ENCODE assay signal across 38 cellular contexts in the genomic region with DNA sequence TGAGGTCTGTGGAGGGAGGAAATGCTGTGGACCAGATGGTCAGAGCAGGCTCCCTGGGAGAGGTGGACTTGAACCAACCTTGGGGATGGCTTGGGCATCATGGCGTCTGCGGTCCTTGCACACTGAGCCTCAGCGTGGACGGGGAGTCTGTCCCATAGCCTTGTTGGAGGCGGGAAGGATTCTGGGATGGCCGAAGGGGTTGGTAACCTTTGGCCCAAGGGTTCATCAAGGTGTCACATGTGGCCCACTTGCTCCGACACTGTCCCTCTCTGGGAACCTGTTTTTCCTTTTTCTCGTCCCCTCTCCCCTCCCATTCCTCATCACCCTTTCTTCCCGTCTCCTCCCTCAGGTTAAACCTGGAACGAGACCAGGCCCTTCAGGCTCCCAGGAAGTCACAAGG.
"Had no signal": no experiment of that assay in that cellular context is flagged by ENCODE, and none has a peak within 500 bp of the region (broad histone marks: within the 10 kb centered on the region; RNA-seq: fewer than 3 reads in every experiment).

No MANE protein-coding gene starts in this region.

- H3K4me1 Mint-ChIP-seq: activated naive CD4-positive, alpha-beta T cell treated with anti-CD3 and anti-CD28 coated beads, Interleukin-2, amount 10 ng/mL, durations not matched to agents 7 days and 5 days; activated naive CD4-positive, alpha-beta T cell treated with anti-CD3 and anti-CD28 coated beads, Interleukin-2, amount 50 U/mL, for 24 hours; activated naive CD8-positive, alpha-beta T cell treated with anti-CD3 and anti-CD28 coated beads for 36 hours; activated naive CD8-positive, alpha-beta T cell treated with anti-CD3 and anti-CD28 coated beads, Interleukin-2, amount 10 ng/mL, durations not matched to agents 7 days and 5 days; activated naive CD8-positive, alpha-beta T cell treated with anti-CD3 and anti-CD28 coated beads, Interleukin-2, amount 50 U/mL, for 24 hours; activated T-helper 17 cell treated with anti-CD3 and anti-CD28 coated beads, Interleukin-2, amount 50 U/mL, for 72 hours; central memory CD8-positive, alpha-beta T cell had no signal

- H3K27me3 Mint-ChIP-seq: activated naive CD8-positive, alpha-beta T cell; brain had no signal

- H3K9me3 Mint-ChIP-seq: activated naive CD4-positive, alpha-beta T cell treated with anti-CD3 and anti-CD28 coated beads for 36 hours; activated naive CD4-positive, alpha-beta T cell treated with anti-CD3 and anti-CD28 coated beads, Interleukin-2, amount 10 ng/mL, durations not matched to agents 7 days and 5 days; activated naive CD4-positive, alpha-beta T cell treated with anti-CD3 and anti-CD28 coated beads, Interleukin-2, amount 50 U/mL, for 24 hours; activated naive CD4-positive, alpha-beta T cell treated with anti-CD3 and anti-CD28 coated beads, Interleukin-2, amount 50 U/mL, for 72 hours; activated naive CD8-positive, alpha-beta T cell treated with anti-CD3 and anti-CD28 coated beads for 36 hours; activated naive CD8-positive, alpha-beta T cell treated with anti-CD3 and anti-CD28 coated beads, Interleukin-2, amount 10 ng/mL, durations not matched to agents 7 days and 5 days; activated naive CD8-positive, alpha-beta T cell treated with anti-CD3 and anti-CD28 coated beads, Interleukin-2, amount 50 U/mL, for 24 hours; activated T-cell treated with anti-CD3 and anti-CD28 coated beads, Interleukin-2, amount 50 U/mL, for 24 hours; activated T-cell treated with anti-CD3 and anti-CD28 coated beads, Interleukin-2, amount 50 U/mL, for 4 hours; activated T-cell treated with anti-CD3 and anti-CD28 coated beads, Interleukin-2, amount 50 U/mL, for 72 hours; activated T-helper 1 cell treated with anti-CD3 and anti-CD28 coated beads, Interleukin-12 subunit alpha, Interleukin-12 subunit beta, Interleukin-2, Interleukin-4 antibody, amounts not matched to agents 30 ng/mL and 10 ng/mL and 1 ng/mL, durations not matched to agents 14 hours and 24 hours and 36 hours; activated T-helper 17 cell treated with anti-CD3 and anti-CD28 coated beads, Interleukin-2, amount 50 U/mL, for 72 hours; activated T-helper 2 cell treated with anti-CD3 and anti-CD28 coated beads, Interferon-gamma antibody, Interleukin-2, Interleukin-4, amounts not matched to agents 10 μg/mL and 5 μg/mL and 100 μg/mL, durations not matched to agents 14 hours and 24 hours and 36 hours; central memory CD8-positive, alpha-beta T cell had no signal

- H3K36me3 ChIP-seq: adrenal gland, ascending aorta, brain microvascular endothelial cell, breast epithelium, cardiac muscle cell had no signal

- H3K27me3 ChIP-seq: adrenal gland, ascending aorta, body of pancreas, brain microvascular endothelial cell, breast epithelium, cardiac muscle cell had no signal

- H3K9me3 ChIP-seq: adrenal gland, ascending aorta, body of pancreas, breast epithelium had no signal

- H3K27ac ChIP-seq: adrenal gland, body of pancreas, brain microvascular endothelial cell, breast epithelium, cardiac muscle cell had no signal

- H3K4me1 ChIP-seq: body of pancreas, breast epithelium had no signal

- DNase-seq: activated effector memory CD4-positive, alpha-beta T cell treated with anti-CD3 and anti-CD28 coated beads, Interleukin-2, amount 50 U/mL, for 16 hours; activated effector memory CD4-positive, alpha-beta T cell treated with Interleukin-2 at 50 U/mL for 16 hours; activated gamma-delta T cell; activated gamma-delta T cell treated with Interleukin-2 at 50 U/mL for 16 hours; activated naive CD4-positive, alpha-beta T cell; activated naive CD4-positive, alpha-beta T cell treated with anti-CD3 and anti-CD28 coated beads for 36 hours; activated naive CD4-positive, alpha-beta T cell treated with anti-CD3 and anti-CD28 coated beads, Interleukin-2, amount 10 ng/mL, durations not matched to agents 7 days and 5 days; activated naive CD4-positive, alpha-beta T cell treated with anti-CD3 and anti-CD28 coated beads, Interleukin-2, amount 50 U/mL, for 16 hours; activated naive CD4-positive, alpha-beta T cell treated with Interleukin-2 at 50 U/mL for 16 hours; activated naive CD8-positive, alpha-beta T cell treated with anti-CD3 and anti-CD28 coated beads for 36 hours; activated naive CD8-positive, alpha-beta T cell treated with anti-CD3 and anti-CD28 coated beads, Interleukin-2, amount 10 ng/mL, durations not matched to agents 7 days and 5 days; activated naive CD8-positive, alpha-beta T cell treated with anti-CD3 and anti-CD28 coated beads, Interleukin-2, amount 50 U/mL, for 24 hours; activated T-cell treated with anti-CD3 and anti-CD28 coated beads, Interleukin-2, amount 50 U/mL, for 1 hour; activated T-cell treated with anti-CD3 and anti-CD28 coated beads, Interleukin-2, amount 50 U/mL, for 24 hours; activated T-cell treated with anti-CD3 and anti-CD28 coated beads, Interleukin-2, amount 50 U/mL, for 4 hours; activated T-cell treated with anti-CD3 and anti-CD28 coated beads, Interleukin-2, amount 50 U/mL, for 48 hours; activated T-cell treated with anti-CD3 and anti-CD28 coated beads, Interleukin-2, amount 50 U/mL, for 72 hours; adrenal gland; amniotic stem cell; amygdala; anterior cingulate cortex; aorta; body of pancreas; brain microvascular endothelial cell; caudate nucleus; central memory CD4-positive, alpha-beta T cell; cerebellar nuclear complex had no signal

- H3K4me3 Mint-ChIP-seq: activated naive CD4-positive, alpha-beta T cell treated with anti-CD3 and anti-CD28 coated beads for 36 hours; activated naive CD4-positive, alpha-beta T cell treated with anti-CD3 and anti-CD28 coated beads, Interleukin-2, amount 10 ng/mL, durations not matched to agents 7 days and 5 days; activated naive CD4-positive, alpha-beta T cell treated with anti-CD3 and anti-CD28 coated beads, Interleukin-2, amount 50 U/mL, for 24 hours; activated naive CD8-positive, alpha-beta T cell; activated naive CD8-positive, alpha-beta T cell treated with anti-CD3 and anti-CD28 coated beads for 36 hours; activated naive CD8-positive, alpha-beta T cell treated with anti-CD3 and anti-CD28 coated beads, Interleukin-2, amount 10 ng/mL, durations not matched to agents 7 days and 5 days; activated naive CD8-positive, alpha-beta T cell treated with anti-CD3 and anti-CD28 coated beads, Interleukin-2, amount 50 U/mL, for 24 hours; activated T-cell treated with anti-CD3 and anti-CD28 coated beads, Interleukin-2, amount 50 U/mL, for 24 hours; activated T-cell treated with anti-CD3 and anti-CD28 coated beads, Interleukin-2, amount 50 U/mL, for 4 hours; activated T-cell treated with anti-CD3 and anti-CD28 coated beads, Interleukin-2, amount 50 U/mL, for 72 hours; activated T-helper 1 cell treated with anti-CD3 and anti-CD28 coated beads, Interleukin-12 subunit alpha, Interleukin-12 subunit beta, Interleukin-2, Interleukin-4 antibody, amounts not matched to agents 30 ng/mL and 10 ng/mL and 1 ng/mL, durations not matched to agents 14 hours and 24 hours and 36 hours; activated T-helper 17 cell treated with anti-CD3 and anti-CD28 coated beads, Interleukin-2, amount 50 U/mL, for 72 hours; brain; central memory CD8-positive, alpha-beta T cell had no signal

- H3K27ac Mint-ChIP-seq: activated naive CD4-positive, alpha-beta T cell treated with anti-CD3 and anti-CD28 coated beads for 36 hours; activated naive CD4-positive, alpha-beta T cell treated with anti-CD3 and anti-CD28 coated beads, Interleukin-2, amount 10 ng/mL, durations not matched to agents 7 days and 5 days; activated naive CD4-positive, alpha-beta T cell treated with anti-CD3 and anti-CD28 coated beads, Interleukin-2, amount 50 U/mL, for 24 hours; activated naive CD4-positive, alpha-beta T cell treated with anti-CD3 and anti-CD28 coated beads, Interleukin-2, amount 50 U/mL, for 72 hours; activated naive CD8-positive, alpha-beta T cell; activated naive CD8-positive, alpha-beta T cell treated with anti-CD3 and anti-CD28 coated beads for 36 hours; activated naive CD8-positive, alpha-beta T cell treated with anti-CD3 and anti-CD28 coated beads, Interleukin-2, amount 10 ng/mL, durations not matched to agents 7 days and 5 days; activated naive CD8-positive, alpha-beta T cell treated with anti-CD3 and anti-CD28 coated beads, Interleukin-2, amount 50 U/mL, for 24 hours; activated T-cell treated with anti-CD3 and anti-CD28 coated beads, Interleukin-2, amount 50 U/mL, for 24 hours; activated T-cell treated with anti-CD3 and anti-CD28 coated beads, Interleukin-2, amount 50 U/mL, for 72 hours; activated T-helper 1 cell treated with anti-CD3 and anti-CD28 coated beads, Interleukin-12 subunit alpha, Interleukin-12 subunit beta, Interleukin-2, Interleukin-4 antibody, amounts not matched to agents 30 ng/mL and 10 ng/mL and 1 ng/mL, durations not matched to agents 14 hours and 24 hours and 36 hours; activated T-helper 17 cell treated with anti-CD3 and anti-CD28 coated beads, Interleukin-2, amount 50 U/mL, for 72 hours; activated T-helper 2 cell treated with anti-CD3 and anti-CD28 coated beads, Interferon-gamma antibody, Interleukin-2, Interleukin-4, amounts not matched to agents 10 μg/mL and 5 μg/mL and 100 μg/mL, durations not matched to agents 14 hours and 24 hours and 36 hours; brain had no signal

- H3K4me3 ChIP-seq: adrenal gland, ascending aorta, body of pancreas, breast epithelium, cardiac muscle cell had no signal

- ATAC-seq: activated naive CD4-positive, alpha-beta T cell treated with anti-CD3 and anti-CD28 coated beads, Interleukin-2, amount 50 U/mL, for 72 hours; activated naive CD8-positive, alpha-beta T cell treated with anti-CD3 and anti-CD28 coated beads, Interleukin-2, amount 50 U/mL, for 24 hours; activated T-cell treated with anti-CD3 and anti-CD28 coated beads, Interleukin-2, amount 50 U/mL, for 4 hours; activated T-cell treated with anti-CD3 and anti-CD28 coated beads, Interleukin-2, amount 50 U/mL, for 72 hours; activated T-helper 17 cell treated with anti-CD3 and anti-CD28 coated beads, Interleukin-2, amount 50 U/mL, for 72 hours; body of pancreas had no signal

- H3K36me3 Mint-ChIP-seq: activated naive CD4-positive, alpha-beta T cell treated with anti-CD3 and anti-CD28 coated beads, Interleukin-2, amount 10 ng/mL, durations not matched to agents 7 days and 5 days; activated naive CD4-positive, alpha-beta T cell treated with anti-CD3 and anti-CD28 coated beads, Interleukin-2, amount 50 U/mL, for 24 hours; activated naive CD4-positive, alpha-beta T cell treated with anti-CD3 and anti-CD28 coated beads, Interleukin-2, amount 50 U/mL, for 72 hours; activated naive CD8-positive, alpha-beta T cell; activated naive CD8-positive, alpha-beta T cell treated with anti-CD3 and anti-CD28 coated beads for 36 hours; activated naive CD8-positive, alpha-beta T cell treated with anti-CD3 and anti-CD28 coated beads, Interleukin-2, amount 10 ng/mL, durations not matched to agents 7 days and 5 days had no signal
